17 cellular contexts compared by ENCODE assay signal in the genomic region with DNA sequence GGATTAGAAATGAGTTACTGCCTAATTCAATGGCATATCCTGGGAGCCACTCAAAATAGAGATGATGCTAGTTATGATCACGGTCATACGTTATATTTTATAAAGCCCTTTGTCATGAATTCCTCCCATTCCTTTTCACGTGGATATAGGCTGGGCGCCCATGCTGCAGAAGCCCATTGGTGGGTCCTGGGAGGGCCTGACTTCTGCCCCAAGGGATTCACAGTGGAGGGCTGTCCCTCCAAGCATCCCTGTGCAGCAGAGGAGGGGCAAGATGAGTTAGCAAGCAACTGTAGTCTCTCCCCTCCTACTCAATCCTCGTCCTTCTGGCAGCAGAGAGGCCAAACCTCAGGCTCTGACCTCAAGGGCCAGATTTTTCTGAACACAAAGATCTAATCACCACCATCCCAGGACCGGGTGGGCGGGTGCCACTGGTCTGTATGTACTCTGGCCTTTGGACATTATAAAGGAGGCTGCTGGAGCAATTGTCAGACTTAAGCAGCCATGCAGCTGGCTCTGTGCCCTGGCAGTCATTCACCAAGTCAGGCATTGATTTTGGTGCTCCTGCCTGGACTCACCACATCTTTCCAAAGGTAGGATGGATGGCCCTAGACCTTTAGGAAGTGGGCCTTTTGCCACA. TPM values are rescaled to one million over a fixed set of nuclear protein-coding genes. Genes with fewer than 3 reads are reported as not detected.
A peak's percentile ranks its signal among the peaks of the same experiment; 100 is the strongest.
DNase-seq lines count a peak whose midpoint lies in the region; ATAC-seq, FAIRE-seq and TF ChIP-seq lines count a peak whose summit lies in the region.
"Had no signal": no experiment of that assay in that cellular context is flagged by ENCODE, and none has a peak within 500 bp of the region (broad histone marks: within the 10 kb centered on the region; RNA-seq: fewer than 3 reads in every experiment).

No MANE protein-coding gene starts in this region.

- intact Hi-C loops in CD14-positive monocyte (cut with micrococcal nuclease) (loop anchor here in 1 of 2 donors (10.0 kb wide), 1 partner anchor 157 kb away; a partner anchor contains a TSS), endothelial cell of umbilical vein (cut with micrococcal nuclease) (no loop called here)

- H3K79me2 ChIP-seq in endothelial cell of umbilical vein (ENCODE audit: control insufficient read depth, insufficient read depth, low read length) = peaks cover 10% of the 10 kb centered on the region

- H3K4me3 Mint-ChIP-seq in CD14-positive monocyte (no peak overlapping the region), HFFc6 (0 out of 2 replicates have a peak overlapping the region, but pooled peaks have one; percentile 28)
- H3K4me3 Mint-ChIP-seq: T-cell had no signal

- H3K9me3 Mint-ChIP-seq in CD14-positive monocyte (peaks cover 0 to 2% (median 0%) of the 10 kb centered on the region in 7 donors), HFFc6 (no peaks in the 10 kb centered on the region)
- H3K9me3 Mint-ChIP-seq: T-cell had no signal

- DNase-seq in CD14-positive monocyte (ENCODE audit: low spot score) (no peak), HFFc6 (no peak), endothelial cell of umbilical vein (ENCODE audit: low read depth, low spot score) (no peak), retina (no peak), UCSD-AML1 (lab: John Stamatoyannopoulos, UW; ENCODE audit: unreplicated experiment) (no peak)
- DNase-seq: activated CD4-positive, alpha-beta T cell treated with anti-CD3 and anti-CD28 coated beads for 48 hours; islet precursor cell; NCI-H187; NCI-H524; stimulated activated CD4-positive, alpha-beta T cell treated with anti-CD3 and anti-CD28 coated beads, Interleukin-4, amount 100 ng/mL, for 1 hour; T-cell had no signal

- CTCF ChIA-PET in endothelial cell of umbilical vein (lab: Charles Lee) = interaction anchor here (0.9 to 1.3 kb wide), 3 partner anchors 12 to 19 kb away, joined by 3 to 6 read pairs (median 3); no protein-coding TSS in a partner anchor

- POLR2A ChIA-PET in endothelial cell of umbilical vein (lab: Charles Lee) = interaction anchor here (0.6 kb wide), 1 partner anchor 388 kb away, joined by 3 read pairs; no protein-coding TSS in a partner anchor

- no peak overlapping the region for H2AFZ ChIP-seq in endothelial cell of umbilical vein (ENCODE audit: low read depth, low read length)

- H3K4me1 ChIP-seq in endothelial cell of umbilical vein (ENCODE audit: control insufficient read depth, extremely low read depth, insufficient read depth, low read length) (peaks cover 12% of the 10 kb centered on the region), neutrophil (ENCODE audit: control insufficient read depth in 1 of 2, insufficient read depth in 1 of 2, low read depth in 1 of 2, low read length in 1 of 2) (peaks cover 45 to 50% of the 10 kb centered on the region in 2 experiments)

- no TSS peak for BruUV-seq in endothelial cell of umbilical vein (replicated peaks; lab: Mats Ljungman, UMichigan)

- no peak overlapping the region for H3K9ac ChIP-seq in endothelial cell of umbilical vein (replicated peaks; ENCODE audit: extremely low read depth, insufficient read depth, low read length)
- H3K9ac ChIP-seq: BLaER1 had no signal

- H3K4me3 ChIP-seq in endothelial cell of umbilical vein (replicated peaks in 1 of 3; ENCODE audit: insufficient read depth in 1 of 3, low read depth in 1 of 3, low read length in 3 of 3) (no peak overlapping the region), neutrophil (ENCODE audit: low read depth in 1 of 2, low read length in 1 of 2) (no peak overlapping the region)
- H3K4me3 ChIP-seq: BLaER1 had no signal

- peak overlapping the region in 5 of 7 donors; percentile 25 to 88 (median 54) for H3K27ac Mint-ChIP-seq in CD14-positive monocyte
- H3K27ac Mint-ChIP-seq in HFFc6 = peak overlapping the region; percentile 71

- H3K9me1 ChIP-seq in endothelial cell of umbilical vein (replicated peaks; ENCODE audit: control insufficient read depth, extremely low read depth, insufficient read depth, low read length) = no peaks in the 10 kb centered on the region

- H3K4me2 ChIP-seq in endothelial cell of umbilical vein (ENCODE audit: insufficient read depth, low read length) = peak overlapping the region; percentile 36
- H3K4me2 ChIP-seq: BLaER1 had no signal

- H3K9me3 ChIP-seq in endothelial cell of umbilical vein (replicated peaks; ENCODE audit: control insufficient read depth, insufficient read depth, low read length) (no peaks in the 10 kb centered on the region), neutrophil (no peaks in the 10 kb centered on the region)

- dilution Hi-C loops in endothelial cell of umbilical vein (cut with MboI; ENCODE audit: extremely low pct_ligation_motif_present, low sequenced_read_pairs) = no loop called here

- H3K36me3 ChIP-seq in endothelial cell of umbilical vein (ENCODE audit: control insufficient read depth in 2 of 2, extremely low read depth in 1 of 2, insufficient read depth in 2 of 2, low read length in 2 of 2) (peaks cover 2 to 3% of the 10 kb centered on the region in 2 experiments), neutrophil (no peaks in the 10 kb centered on the region)

- H3K27ac ChIP-seq in endothelial cell of umbilical vein (ENCODE audit: insufficient read depth, low read depth, low read length) = peak overlapping the region; percentile 2
- peak overlapping the region; percentile 69 for H3K27ac ChIP-seq in neutrophil
- H3K27ac ChIP-seq: BLaER1 had no signal

- peak; percentile 21 for FAIRE-seq in endothelial cell of umbilical vein (lab: Jason Lieb, UNC)
- FAIRE-seq: astrocyte, GM12891 had no signal

- peaks cover 25 to 62% of the 10 kb centered on the region in 2 donors for H3K36me3 Mint-ChIP-seq in CD14-positive monocyte
- peaks cover 11% of the 10 kb centered on the region for H3K36me3 Mint-ChIP-seq in HFFc6 (ENCODE audit: low read depth)

- H3K27me3 Mint-ChIP-seq in CD14-positive monocyte (ENCODE audit: low read depth in 3 of 3) = peaks cover 0 to 2% (median 0%) of the 10 kb centered on the region in 3 donors
- peaks cover 1% of the 10 kb centered on the region for H3K27me3 Mint-ChIP-seq in HFFc6 (ENCODE audit: insufficient read depth)
- H3K27me3 Mint-ChIP-seq: T-cell had no signal

- ATAC-seq in HG02759 (IDR thresholded peaks at IDR 0.05; ENCODE audit: unreplicated experiment) (no peak), GM21576 (IDR thresholded peaks at IDR 0.05; ENCODE audit: unreplicated experiment) (no peak)
- ATAC-seq: T-cell had no signal

- H4K20me1 ChIP-seq in endothelial cell of umbilical vein (replicated peaks; ENCODE audit: control insufficient read depth, extremely low read depth, insufficient read depth, low read length) = no peaks in the 10 kb centered on the region

- TF ChIP-seq POLR2A in endothelial cell of umbilical vein (IDR thresholded peaks at IDR 0.05; ENCODE audit: low read depth, low read length) = no peak

- H3K4me1 Mint-ChIP-seq in CD14-positive monocyte (peaks cover 60% of the 10 kb centered on the region), HFFc6 (ENCODE audit: low read depth) (peaks cover 57% of the 10 kb centered on the region)

- TF ChIP-seq CTCF in CD14-positive monocyte (IDR thresholded peaks at IDR 0.05) (no peak), HFFc6 (IDR thresholded peaks at IDR 0.05) (no peak), endothelial cell of umbilical vein (IDR thresholded peaks at IDR 0.05; ENCODE audit: extremely low read depth in 1 of 2, insufficient read depth in 1 of 2, low read depth in 1 of 2, low read length in 2 of 2) (no peak), neutrophil (IDR thresholded peaks at IDR 0.05) (no peak)

- no peaks in the 10 kb centered on the region for H3K27me3 ChIP-seq in endothelial cell of umbilical vein (ENCODE audit: control insufficient read depth in 2 of 2, insufficient read depth in 2 of 2, low read length in 2 of 2)
- H3K27me3 ChIP-seq in neutrophil = no peaks in the 10 kb centered on the region
- H3K27me3 ChIP-seq: BLaER1 had no signal

RNA-seq across cellular contexts. Expression of a gene that starts 8.5 kb away (rescaled TPM):
- polyA plus RNA-seq in CD14-positive monocyte = 10 to 100 TPM; 46.2 to 65.9 TPM
- total RNA-seq in HFFc6 (2021; fragmentation: NEBNext Ultra II Directional; extraction: Animal tissue kit (Norgen Biotek cat#: 25700)) = 10 to 100 TPM; 77.4 to 87.9 (median 82.0) TPM
- 46.6 and 48.0 TPM in 2 replicates for total RNA-seq in endothelial cell of umbilical vein
- 20.1 and 21.5 TPM in 2 replicates for polyA plus RNA-seq in endothelial cell of umbilical vein
- polyA plus RNA-seq in endothelial cell of umbilical vein (2011; cell fraction: cytosol; rRNA removed) = 50.6 and 51.7 TPM in 2 replicates
- 10.4 and 16.5 TPM in 2 replicates for polyA plus RNA-seq in endothelial cell of umbilical vein (2011; cell fraction: nucleus; rRNA removed)
- polyA plus RNA-seq in endothelial cell of umbilical vein (2012) = 45.2 and 53.0 TPM in 2 replicates
- 32.0 and 36.3 TPM in 2 replicates for polyA minus RNA-seq in endothelial cell of umbilical vein
- 22.4 TPM for polyA minus RNA-seq in endothelial cell of umbilical vein (2011; cell fraction: cytosol; rRNA and poly(A)+ RNA removed)
- 6.1 and 6.6 TPM in 2 replicates for polyA minus RNA-seq in endothelial cell of umbilical vein (2011; cell fraction: nucleus; rRNA and poly(A)+ RNA removed)

RNA-seq across cellular contexts. Expression of a gene that starts 28.3 kb away (rescaled TPM):
- polyA plus RNA-seq in CD14-positive monocyte = 1 to 10 TPM; 2.6 to 7.3 TPM
- 10 to 100 TPM; 15.0 to 21.0 (median 18.2) TPM for total RNA-seq in HFFc6 (2021; fragmentation: NEBNext Ultra II Directional; extraction: Animal tissue kit (Norgen Biotek cat#: 25700))
- total RNA-seq in endothelial cell of umbilical vein = 24.3 and 26.0 TPM in 2 replicates
- 9.4 and 12.9 TPM in 2 replicates for polyA plus RNA-seq in endothelial cell of umbilical vein
- polyA plus RNA-seq in endothelial cell of umbilical vein (2011; cell fraction: cytosol; rRNA removed) = 12.1 and 12.5 TPM in 2 replicates
- 42.3 and 50.3 TPM in 2 replicates for polyA plus RNA-seq in endothelial cell of umbilical vein (2011; cell fraction: nucleus; rRNA removed)
- 18.5 and 20.5 TPM in 2 replicates for polyA plus RNA-seq in endothelial cell of umbilical vein (2012)
- 8.3 and 13.2 TPM in 2 replicates for polyA minus RNA-seq in endothelial cell of umbilical vein
- 9.9 TPM for polyA minus RNA-seq in endothelial cell of umbilical vein (2011; cell fraction: cytosol; rRNA and poly(A)+ RNA removed)
- polyA minus RNA-seq in endothelial cell of umbilical vein (2011; cell fraction: nucleus; rRNA and poly(A)+ RNA removed) = 11.3 and 18.9 TPM in 2 replicates

RNA-seq across cellular contexts. Expression of a gene that starts 38.6 kb away (rescaled TPM):
- polyA plus RNA-seq in CD14-positive monocyte = 1 to 10 TPM in 1 of 2 donors, under 1 TPM in 1; 0.64 to 2.0 TPM
- total RNA-seq in HFFc6 (2021; fragmentation: NEBNext Ultra II Directional; extraction: Animal tissue kit (Norgen Biotek cat#: 25700)) = 1 to 10 TPM; 1.6 to 2.5 (median 1.9) TPM
- 8.8 and 12.3 TPM in 2 replicates for total RNA-seq in endothelial cell of umbilical vein
- polyA plus RNA-seq in endothelial cell of umbilical vein = 22.3 and 24.5 TPM in 2 replicates
- 11.3 and 12.3 TPM in 2 replicates for polyA plus RNA-seq in endothelial cell of umbilical vein (2011; cell fraction: cytosol; rRNA removed)
- polyA plus RNA-seq in endothelial cell of umbilical vein (2011; cell fraction: nucleus; rRNA removed) = 19.9 and 23.7 TPM in 2 replicates
- polyA plus RNA-seq in endothelial cell of umbilical vein (2012) = 12.3 and 17.2 TPM in 2 replicates
- polyA minus RNA-seq in endothelial cell of umbilical vein = 22.6 and 29.3 TPM in 2 replicates
- not detected for polyA minus RNA-seq in endothelial cell of umbilical vein (2011; cell fraction: cytosol; rRNA and poly(A)+ RNA removed)
- 13.3 and 16.9 TPM in 2 replicates for polyA minus RNA-seq in endothelial cell of umbilical vein (2011; cell fraction: nucleus; rRNA and poly(A)+ RNA removed)
- total RNA-seq: T-cell had no signal
